Comparison of ENCODE assay signal across 1 cellular context in the genomic region with DNA sequence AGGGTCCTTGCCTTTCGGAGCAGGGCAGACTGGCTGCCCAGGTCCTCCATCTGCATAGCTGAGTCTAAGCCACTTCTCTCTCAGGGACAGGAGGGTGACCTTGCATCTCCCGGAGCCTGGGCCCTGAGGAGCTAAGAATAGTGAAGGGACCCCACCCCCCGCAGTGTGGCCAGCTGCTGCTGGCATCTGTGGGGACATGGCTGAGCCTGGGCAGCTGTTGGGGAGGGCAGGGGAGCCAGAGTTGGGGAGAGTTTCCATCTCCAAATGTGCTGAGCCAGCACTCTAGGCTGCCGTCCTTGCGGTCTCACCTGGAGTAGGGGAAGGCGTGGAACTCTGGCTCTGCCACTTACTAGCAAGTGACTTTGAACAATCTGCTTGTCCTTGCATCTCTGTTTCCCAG.
TF ChIP-seq lines count a peak whose summit lies in the region.

No MANE protein-coding gene starts in this region.

TF ChIP-seq in HepG2, 621 proteins besides CTCF, POLR2A, EP300 and RAD21 (continued from another document):
- TF ChIP-seq, protein P1, sequence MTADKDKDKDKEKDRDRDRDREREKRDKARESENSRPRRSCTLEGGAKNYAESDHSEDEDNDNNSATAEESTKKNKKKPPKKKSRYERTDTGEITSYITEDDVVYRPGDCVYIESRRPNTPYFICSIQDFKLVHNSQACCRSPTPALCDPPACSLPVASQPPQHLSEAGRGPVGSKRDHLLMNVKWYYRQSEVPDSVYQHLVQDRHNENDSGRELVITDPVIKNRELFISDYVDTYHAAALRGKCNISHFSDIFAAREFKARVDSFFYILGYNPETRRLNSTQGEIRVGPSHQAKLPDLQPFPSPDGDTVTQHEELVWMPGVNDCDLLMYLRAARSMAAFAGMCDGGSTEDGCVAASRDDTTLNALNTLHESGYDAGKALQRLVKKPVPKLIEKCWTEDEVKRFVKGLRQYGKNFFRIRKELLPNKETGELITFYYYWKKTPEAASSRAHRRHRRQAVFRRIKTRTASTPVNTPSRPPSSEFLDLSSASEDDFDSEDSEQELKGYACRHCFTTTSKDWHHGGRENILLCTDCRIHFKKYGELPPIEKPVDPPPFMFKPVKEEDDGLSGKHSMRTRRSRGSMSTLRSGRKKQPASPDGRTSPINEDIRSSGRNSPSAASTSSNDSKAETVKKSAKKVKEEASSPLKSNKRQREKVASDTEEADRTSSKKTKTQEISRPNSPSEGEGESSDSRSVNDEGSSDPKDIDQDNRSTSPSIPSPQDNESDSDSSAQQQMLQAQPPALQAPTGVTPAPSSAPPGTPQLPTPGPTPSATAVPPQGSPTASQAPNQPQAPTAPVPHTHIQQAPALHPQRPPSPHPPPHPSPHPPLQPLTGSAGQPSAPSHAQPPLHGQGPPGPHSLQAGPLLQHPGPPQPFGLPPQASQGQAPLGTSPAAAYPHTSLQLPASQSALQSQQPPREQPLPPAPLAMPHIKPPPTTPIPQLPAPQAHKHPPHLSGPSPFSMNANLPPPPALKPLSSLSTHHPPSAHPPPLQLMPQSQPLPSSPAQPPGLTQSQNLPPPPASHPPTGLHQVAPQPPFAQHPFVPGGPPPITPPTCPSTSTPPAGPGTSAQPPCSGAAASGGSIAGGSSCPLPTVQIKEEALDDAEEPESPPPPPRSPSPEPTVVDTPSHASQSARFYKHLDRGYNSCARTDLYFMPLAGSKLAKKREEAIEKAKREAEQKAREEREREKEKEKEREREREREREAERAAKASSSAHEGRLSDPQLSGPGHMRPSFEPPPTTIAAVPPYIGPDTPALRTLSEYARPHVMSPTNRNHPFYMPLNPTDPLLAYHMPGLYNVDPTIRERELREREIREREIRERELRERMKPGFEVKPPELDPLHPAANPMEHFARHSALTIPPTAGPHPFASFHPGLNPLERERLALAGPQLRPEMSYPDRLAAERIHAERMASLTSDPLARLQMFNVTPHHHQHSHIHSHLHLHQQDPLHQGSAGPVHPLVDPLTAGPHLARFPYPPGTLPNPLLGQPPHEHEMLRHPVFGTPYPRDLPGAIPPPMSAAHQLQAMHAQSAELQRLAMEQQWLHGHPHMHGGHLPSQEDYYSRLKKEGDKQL (CRISPR knock-in tag; IDR thresholded peaks at IDR 0.05; ENCODE audit: low read depth) = no peak
- TF ChIP-seq, protein P2, sequence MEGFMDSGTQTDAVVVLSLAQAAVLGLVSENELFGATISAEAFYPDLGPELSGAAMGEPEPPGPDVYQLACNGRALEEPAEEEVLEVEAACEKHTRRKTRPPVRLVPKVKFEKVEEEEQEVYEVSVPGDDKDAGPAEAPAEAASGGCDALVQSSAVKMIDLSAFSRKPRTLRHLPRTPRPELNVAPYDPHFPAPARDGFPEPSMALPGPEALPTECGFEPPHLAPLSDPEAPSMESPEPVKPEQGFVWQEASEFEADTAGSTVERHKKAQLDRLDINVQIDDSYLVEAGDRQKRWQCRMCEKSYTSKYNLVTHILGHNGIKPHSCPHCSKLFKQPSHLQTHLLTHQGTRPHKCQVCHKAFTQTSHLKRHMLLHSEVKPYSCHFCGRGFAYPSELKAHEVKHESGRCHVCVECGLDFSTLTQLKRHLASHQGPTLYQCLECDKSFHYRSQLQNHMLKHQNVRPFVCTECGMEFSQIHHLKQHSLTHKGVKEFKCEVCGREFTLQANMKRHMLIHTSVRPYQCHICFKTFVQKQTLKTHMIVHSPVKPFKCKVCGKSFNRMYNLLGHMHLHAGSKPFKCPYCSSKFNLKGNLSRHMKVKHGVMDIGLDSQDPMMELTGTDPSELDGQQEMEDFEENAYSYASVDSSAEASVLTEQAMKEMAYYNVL (CRISPR knock-in tag; IDR thresholded peaks at IDR 0.05; ENCODE audit: borderline replicate concordance) = no peak
- TF ChIP-seq ZNF446 (CRISPR knock-in tag; IDR thresholded peaks at IDR 0.05) = no peak
- TF ChIP-seq MAFF (IDR thresholded peaks at IDR 0.05; ENCODE audit: low read depth, low read length) = peak; percentile 84
- no peak for TF ChIP-seq TAF15 (IDR thresholded peaks at IDR 0.05; ENCODE audit: low read depth, low read length, poor library complexity, severe bottlenecking)
TF ChIP-seq in HepG2: peak in this region for 2.
